ENCODE assay signal across 8 cellular contexts in genomic region chr9:3526166-3526902, GRCh38. TPM values are rescaled to one million over a fixed set of nuclear protein-coding genes. Genes with fewer than 3 reads are reported as not detected.
DNase-seq lines count a peak whose midpoint lies in the region; ATAC-seq, FAIRE-seq and TF ChIP-seq lines count a peak whose summit lies in the region.

No MANE protein-coding gene starts in this region.

- H3K9me3 Mint-ChIP-seq in activated naive CD8-positive, alpha-beta T cell treated with anti-CD3 and anti-CD28 coated beads for 36 hours, result peaks cover 4% of the 10 kb centered on the region

- H3K36me3 ChIP-seq in pancreas (no peaks in the 10 kb centered on the region), thyroid gland (no peaks in the 10 kb centered on the region)

- H3K9me3 ChIP-seq in pancreas, result no peaks in the 10 kb centered on the region
- H3K9me3 ChIP-seq in thyroid gland, result no peaks in the 10 kb centered on the region

- ATAC-seq in HG02588 (IDR thresholded peaks at IDR 0.05; ENCODE audit: unreplicated experiment) (peak; percentile 62), Right ventricle myocardium inferior (peak; percentile 95), pancreas (peak; percentile 90 to 95 (median 92))

- peak; percentile 80 for DNase-seq in GM10266 (ENCODE audit: extremely low spot score)
- peak; percentile 97 for DNase-seq in NB4 (ENCODE audit: low read depth)
- peak; percentile 64 for DNase-seq in SKM-1 (lab: John Stamatoyannopoulos, UW; ENCODE audit: unreplicated experiment)
- DNase-seq in activated naive CD8-positive, alpha-beta T cell treated with anti-CD3 and anti-CD28 coated beads for 36 hours, result peak; percentile 89
- DNase-seq in Right ventricle myocardium inferior (ENCODE audit: missing footprints), result peak; percentile 95
- DNase-seq in pancreas, result peak; percentile 81 to 92 (median 86)
- peak; percentile 86 to 87 for DNase-seq in thyroid gland

- peak overlapping the region; percentile 88 for H3K4me3 ChIP-seq in NB4 (ENCODE audit: low read depth, low read length)
- peak overlapping the region; percentile 78 to 91 (median 87) for H3K4me3 ChIP-seq in pancreas
- peak overlapping the region; percentile 88 to 95 (median 93) for H3K4me3 ChIP-seq in thyroid gland (replicated peaks in 1 of 3)

- no peak for FAIRE-seq in pancreas (lab: Jason Lieb, UNC)

- peaks cover 0 to 22% (median 13%) of the 10 kb centered on the region in 3 donors for H3K4me1 ChIP-seq in pancreas
- H3K4me1 ChIP-seq in thyroid gland, result peaks cover 0 to 14% of the 10 kb centered on the region in 2 donors

- H3K36me3 Mint-ChIP-seq in activated naive CD8-positive, alpha-beta T cell treated with anti-CD3 and anti-CD28 coated beads for 36 hours, result peaks cover 16% of the 10 kb centered on the region

- intact Hi-C loops in Right ventricle myocardium inferior (cut with DNase I) (loop anchor here (5.0 to 10.0 kb wide), 2 partner anchors 54 to 1138 kb away; partner anchors contain the start of genes PLPP6 and SPATA6L), pancreas (cut with DNase I) (no loop called here), thyroid gland (cut with DNase I) (no loop called here)

- H3K27me3 ChIP-seq in pancreas, result no peaks in the 10 kb centered on the region
- no peaks in the 10 kb centered on the region for H3K27me3 ChIP-seq in thyroid gland

- TF ChIP-seq CTCF in GM10266 (IDR thresholded peaks at IDR 0.05; ENCODE audit: control insufficient read depth, insufficient read depth, low read depth, missing control alignments), result no peak
- TF ChIP-seq CTCF in NB4 (IDR thresholded peaks at IDR 0.05; ENCODE audit: low read depth, low read length), result no peak
- no peak for TF ChIP-seq CTCF in pancreas (IDR thresholded peaks at IDR 0.05)
- no peak for TF ChIP-seq CTCF in thyroid gland (IDR thresholded peaks at IDR 0.05)

- H3K4me3 Mint-ChIP-seq in activated naive CD8-positive, alpha-beta T cell treated with anti-CD3 and anti-CD28 coated beads for 36 hours, result peak overlapping the region; percentile 94

- TF ChIP-seq POLR2A in NB4 (IDR thresholded peaks at IDR 0.05; ENCODE audit: extremely low read depth, insufficient read length), result peak; percentile 95
- peak; percentile 89 to 97 for TF ChIP-seq POLR2A in thyroid gland (IDR thresholded peaks at IDR 0.05)

- H3K4me1 Mint-ChIP-seq in activated naive CD8-positive, alpha-beta T cell treated with anti-CD3 and anti-CD28 coated beads for 36 hours, result peaks cover 38% of the 10 kb centered on the region

- peak overlapping the region; percentile 99 to 100 (median 100) for H3K27ac ChIP-seq in pancreas
- peak overlapping the region; percentile 99 to 100 (median 100) for H3K27ac ChIP-seq in thyroid gland

- 0% methylated on average over 60 to 67 of the region's 67 CpGs for WGBS in pancreas, 2 donors
- WGBS in thyroid gland, 2 donors, result 0 to 2% methylated on average over 30 to 31 of the region's 67 CpGs

- no peaks in the 10 kb centered on the region for H3K27me3 Mint-ChIP-seq in activated naive CD8-positive, alpha-beta T cell treated with anti-CD3 and anti-CD28 coated beads for 36 hours

- H3K27ac Mint-ChIP-seq in activated naive CD8-positive, alpha-beta T cell treated with anti-CD3 and anti-CD28 coated beads for 36 hours, result peak overlapping the region; percentile 99

RNA-seq across cellular contexts. Expression of gene RFX3, which starts 0.5 kb away (rescaled TPM):
- total RNA-seq in activated naive CD8-positive, alpha-beta T cell treated with anti-CD3 and anti-CD28 coated beads for 36 hours, result 10 to 100 TPM; 10.1 to 10.4 TPM
- total RNA-seq in Right ventricle myocardium inferior (3.7 TPM), pancreas (10 to 100 TPM in 1 of 6 donors, 1 to 10 TPM in 5; 4.8 to 12.2 (median 5.2) TPM), thyroid gland (10 to 100 TPM in 3 of 4 donors, 1 to 10 TPM in 1; 8.8 to 16.7 (median 12.3) TPM)
- 1 to 10 TPM; 1.2 to 3.7 TPM for polyA plus RNA-seq in pancreas

Comparison
In these comparisons a context has a peak if more than half of its experiments do, and no peak if none do; other contexts are left out.
1. Peak in every context shown above with its lines: DNase-seq, ATAC-seq, H3K4me3 ChIP-seq and H3K27ac ChIP-seq.